In the genomic region with DNA sequence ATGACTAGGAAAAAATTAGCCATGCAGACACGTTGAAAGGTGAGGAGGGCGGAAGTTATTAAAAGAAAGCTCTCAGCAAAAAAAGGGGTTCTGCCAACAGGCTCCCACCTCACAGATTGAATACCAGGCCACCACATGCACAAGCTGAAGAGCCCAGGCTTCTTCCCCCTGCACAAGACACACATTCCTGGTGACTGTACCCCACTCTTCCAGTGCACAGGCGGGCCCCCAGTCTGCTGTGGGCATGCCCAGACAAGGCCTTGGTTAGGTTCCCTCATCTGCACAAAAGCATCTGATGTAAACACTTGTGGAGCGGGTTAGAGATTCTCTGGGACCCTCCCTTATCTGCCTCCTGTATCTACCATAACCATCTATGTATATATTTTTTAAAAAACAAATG, we compare ENCODE assay signal across 15 cellular contexts.
"Had no signal": no experiment of that assay in that cellular context is flagged by ENCODE, and none has a peak within 500 bp of the region (broad histone marks: within the 10 kb centered on the region; RNA-seq: fewer than 3 reads in every experiment).

No MANE protein-coding gene starts in this region.

- H3K27me3 Mint-ChIP-seq: activated naive CD8-positive, alpha-beta T cell treated with anti-CD3 and anti-CD28 coated beads, Interleukin-2, amount 50 U/mL, for 24 hours; stimulated activated naive CD8-positive, alpha-beta T cell treated with anti-CD3 and anti-CD28 coated beads, Interleukin-15, amount 100 ng/mL, for 72 hours had no signal

- H3K4me2 ChIP-seq: hepatocyte had no signal

- H3K79me2 ChIP-seq: hepatocyte had no signal

- H3K27ac ChIP-seq: hepatocyte, sigmoid colon, upper lobe of left lung had no signal

- H3K27me3 ChIP-seq: hepatocyte, sigmoid colon, upper lobe of left lung had no signal

- H3K4me3 Mint-ChIP-seq: activated naive CD8-positive, alpha-beta T cell treated with anti-CD3 and anti-CD28 coated beads, Interleukin-2, amount 50 U/mL, for 24 hours; nephron progenitor cell; stimulated activated naive CD8-positive, alpha-beta T cell treated with anti-CD3 and anti-CD28 coated beads, Interleukin-15, amount 100 ng/mL, for 72 hours had no signal

- H3K27ac Mint-ChIP-seq: activated naive CD8-positive, alpha-beta T cell treated with anti-CD3 and anti-CD28 coated beads, Interleukin-2, amount 50 U/mL, for 24 hours; nephron progenitor cell; stimulated activated naive CD8-positive, alpha-beta T cell treated with anti-CD3 and anti-CD28 coated beads, Interleukin-15, amount 100 ng/mL, for 72 hours had no signal

- H3K4me3 ChIP-seq: hepatocyte, sigmoid colon, upper lobe of left lung had no signal

- ATAC-seq: left ventricle myocardium superior; SK-N-SH treated with all-trans-retinoic acid at 6 μM for 48 hours; stimulated activated naive CD8-positive, alpha-beta T cell treated with anti-CD3 and anti-CD28 coated beads, Interleukin-15, amount 100 ng/mL, for 72 hours had no signal

- H3K4me1 ChIP-seq: upper lobe of left lung had no signal

- DNase-seq: activated CD4-positive, alpha-beta T cell treated with anti-CD3 and anti-CD28 coated beads for 1 hour; activated CD4-positive, alpha-beta T cell treated with anti-CD3 and anti-CD28 coated beads, Interleukin-2, amount 50 U/mL, for 4 hours; activated naive CD4-positive, alpha-beta T cell; activated naive CD8-positive, alpha-beta T cell treated with anti-CD3 and anti-CD28 coated beads, Interleukin-2, amount 50 U/mL, for 24 hours; aorta; left ventricle myocardium superior; nephron progenitor cell; sigmoid colon; stimulated activated CD4-positive, alpha-beta T cell treated with anti-CD3 and anti-CD28 coated beads, Interleukin-1b, Interleukin-23, amount 100 ng/mL, for 48 hours; stimulated activated naive CD8-positive, alpha-beta T cell treated with anti-CD3 and anti-CD28 coated beads, Interleukin-15, amount 100 ng/mL, for 72 hours; T-helper 1 cell; T1000; upper lobe of left lung had no signal

- H3K4me1 Mint-ChIP-seq: nephron progenitor cell had no signal
